In genomic region chr3:125032683-125033082, GRCh38 we compare ENCODE assay signal across 1 cellular context.
TF ChIP-seq lines count a peak whose summit lies in the region.

No MANE protein-coding gene starts in this region.

TF ChIP-seq in GM23338, 12 proteins besides CTCF, POLR2A, EP300 and RAD21 (continued from another document):
- no peak for TF ChIP-seq ZNF462 (CRISPR knock-in tag; IDR thresholded peaks at IDR 0.05)
- TF ChIP-seq JUNB (IDR thresholded peaks at IDR 0.05; ENCODE audit: unreplicated experiment): no peak
- no peak for TF ChIP-seq POLR2AphosphoS5 (IDR thresholded peaks at IDR 0.05; ENCODE audit: low read depth)
- no peak for TF ChIP-seq NANOG (IDR thresholded peaks at IDR 0.05; ENCODE audit: borderline replicate concordance)
- no peak for TF ChIP-seq ZNF114 (CRISPR knock-in tag; IDR thresholded peaks at IDR 0.05)
- TF ChIP-seq EZH2 (IDR thresholded peaks at IDR 0.05; ENCODE audit: low read depth, unreplicated experiment): no peak
- TF ChIP-seq ZNF331 (CRISPR knock-in tag; IDR thresholded peaks at IDR 0.05; ENCODE audit: low read depth): no peak
- TF ChIP-seq STAT1 (IDR thresholded peaks at IDR 0.05; ENCODE audit: unreplicated experiment): no peak
- no peak for TF ChIP-seq REST (IDR thresholded peaks at IDR 0.05; ENCODE audit: unreplicated experiment)
